In the genomic region with DNA sequence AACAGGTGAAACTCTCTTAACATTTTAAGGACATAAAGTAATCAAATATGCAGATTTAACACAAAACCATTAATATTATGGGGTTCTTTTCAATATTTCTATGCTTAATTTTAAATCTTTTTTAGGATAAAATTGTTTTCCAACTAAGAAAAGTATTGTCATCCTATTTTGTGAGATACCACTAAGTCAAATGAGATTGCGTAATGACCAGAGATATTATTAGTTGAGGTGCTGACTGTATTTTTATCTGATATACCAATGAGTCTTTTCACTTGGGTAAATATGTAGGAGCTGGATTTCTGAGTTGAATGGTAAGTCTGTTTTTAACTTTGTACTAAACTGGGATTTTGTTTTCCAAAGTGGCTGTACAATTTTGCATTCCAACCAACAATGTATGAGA, we compare ENCODE assay signal across 3 cellular contexts.
TF ChIP-seq lines count a peak whose summit lies in the region.

No MANE protein-coding gene starts in this region.

TF ChIP-seq in HepG2, 621 proteins besides CTCF, POLR2A, EP300 and RAD21:
- TF ChIP-seq SNAI1 (CRISPR knock-in tag; IDR thresholded peaks at IDR 0.05; ENCODE audit: borderline replicate concordance) (no peak), CEBPG (CRISPR knock-in tag; IDR thresholded peaks at IDR 0.05) (0 out of 2 replicates have a peak, but pooled peaks have one; percentile 12), ZNF709 (CRISPR knock-in tag; IDR thresholded peaks at IDR 0.05) (no peak), NFIC (IDR thresholded peaks at IDR 0.05; ENCODE audit: low read length) (no peak), CEBPB (IDR thresholded peaks at IDR 0.05; ENCODE audit: borderline replicate concordance, low read depth, low read length) (peak; percentile 79)

TF ChIP-seq in Ishikawa, 13 proteins besides CTCF, POLR2A, EP300 and RAD21:
- no peak for TF ChIP-seq USF1 (IDR thresholded peaks at IDR 0.05)
- no peak for TF ChIP-seq TCF12 (IDR thresholded peaks at IDR 0.05; ENCODE audit: low read depth)
- no peak for TF ChIP-seq MAX (IDR thresholded peaks at IDR 0.05)
- TF ChIP-seq ZBTB7A (IDR thresholded peaks at IDR 0.05; ENCODE audit: low read depth): no peak
- TF ChIP-seq CEBPB (IDR thresholded peaks at IDR 0.05): peak; percentile 58; the same call in 1 of the 2 replicates
- TF ChIP-seq NFIC (IDR thresholded peaks at IDR 0.05): no peak

TF ChIP-seq in H1, 55 proteins besides CTCF, POLR2A, EP300 and RAD21:
- TF ChIP-seq CEBPB (IDR thresholded peaks at IDR 0.05; ENCODE audit: low read depth, low read length) (peak; percentile 77; the same call in 1 of the 2 replicates), JUND (IDR thresholded peaks at IDR 0.05; ENCODE audit: low read length) (no peak), TCF12 (IDR thresholded peaks at IDR 0.05; ENCODE audit: low read depth, low read length) (no peak)
